Comparison of ENCODE assay signal across 9 cellular contexts in the genomic region with DNA sequence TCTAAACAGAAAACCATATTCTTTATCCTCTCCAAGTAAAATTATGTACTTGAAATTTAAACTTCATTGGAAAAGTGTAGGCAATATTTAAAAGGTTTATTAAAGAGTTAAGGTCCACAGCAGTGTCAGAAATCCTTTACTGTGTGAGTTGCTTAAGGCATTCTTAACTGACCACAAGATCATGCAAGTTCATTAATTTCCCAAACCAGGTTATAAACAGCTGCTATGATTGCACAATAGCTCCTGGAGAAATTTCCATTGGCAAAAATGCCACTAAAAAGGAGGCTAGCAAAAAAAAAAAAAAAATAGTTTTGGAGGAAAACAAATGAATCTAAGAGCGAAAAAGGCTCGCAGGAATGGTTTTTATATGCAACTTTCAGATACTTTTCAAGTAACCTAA.
DNase-seq lines count a peak whose midpoint lies in the region; ATAC-seq and TF ChIP-seq lines count a peak whose summit lies in the region.
"Had no signal": no experiment of that assay in that cellular context is flagged by ENCODE, and none has a peak within 500 bp of the region (broad histone marks: within the 10 kb centered on the region; RNA-seq: fewer than 3 reads in every experiment).

No MANE protein-coding gene starts in this region.

- peak overlapping the region; percentile 60 to 69 for H3K27ac ChIP-seq in right atrium auricular region

- no peak for TF ChIP-seq CTCF in right atrium auricular region (IDR thresholded peaks at IDR 0.05)

- peaks cover 98% of the 10 kb centered on the region for H3K4me1 Mint-ChIP-seq in T-helper 2 cell treated with Interferon-gamma antibody and Interleukin-4, amounts not matched to agents 5 μg/mL and 100 μg/mL, for 36 hours (ENCODE audit: low read depth)

- H3K27me3 ChIP-seq in right atrium auricular region, result no peaks in the 10 kb centered on the region

- DNase-seq in T-helper 2 cell treated with Interferon-gamma antibody and Interleukin-4, amounts not matched to agents 5 μg/mL and 100 μg/mL, for 36 hours (ENCODE audit: low spot score), result no peak
- DNase-seq in T-helper 2 cell (no peak), amniotic epithelial cell (ENCODE audit: low read depth) (peak; percentile 96), right atrium auricular region (ENCODE audit: low spot score) (no peak), stromal cell of bone marrow (ENCODE audit: low read depth) (peak; percentile 88)
- DNase-seq: SHP77 treated with DMSO at 0.1 percent for 48 hours had no signal

- ATAC-seq in HG02759 (IDR thresholded peaks at IDR 0.05; ENCODE audit: unreplicated experiment), result no peak
- no peak for ATAC-seq in GM21360 (IDR thresholded peaks at IDR 0.05; ENCODE audit: unreplicated experiment)
- ATAC-seq in GM18511 (IDR thresholded peaks at IDR 0.05; ENCODE audit: unreplicated experiment), result no peak

- H3K9me3 Mint-ChIP-seq in T-helper 2 cell treated with Interferon-gamma antibody and Interleukin-4, amounts not matched to agents 5 μg/mL and 100 μg/mL, for 36 hours, result no peaks in the 10 kb centered on the region

- peak overlapping the region; percentile 84 for H3K4me3 Mint-ChIP-seq in T-helper 2 cell treated with Interferon-gamma antibody and Interleukin-4, amounts not matched to agents 5 μg/mL and 100 μg/mL, for 36 hours

- no peaks in the 10 kb centered on the region for H3K27me3 Mint-ChIP-seq in T-helper 2 cell treated with Interferon-gamma antibody and Interleukin-4, amounts not matched to agents 5 μg/mL and 100 μg/mL, for 36 hours (ENCODE audit: low read depth)

- no peak overlapping the region for H3K4me3 ChIP-seq in right atrium auricular region

- peak overlapping the region; percentile 95 for H3K27ac Mint-ChIP-seq in T-helper 2 cell treated with Interferon-gamma antibody and Interleukin-4, amounts not matched to agents 5 μg/mL and 100 μg/mL, for 36 hours

- H3K9me3 ChIP-seq in right atrium auricular region, result no peaks in the 10 kb centered on the region

- H3K36me3 Mint-ChIP-seq in T-helper 2 cell treated with Interferon-gamma antibody and Interleukin-4, amounts not matched to agents 5 μg/mL and 100 μg/mL, for 36 hours (ENCODE audit: low read depth), result peaks cover 96% of the 10 kb centered on the region

- peaks cover 58% of the 10 kb centered on the region for H3K36me3 ChIP-seq in right atrium auricular region

- H3K4me1 ChIP-seq in right atrium auricular region, result peaks cover 0 to 76% of the 10 kb centered on the region in 2 donors

Comparison
In these comparisons a context has a peak if more than half of its experiments do, and no peak if none do; other contexts are left out.
1. DNase-seq: peak in amniotic epithelial cell (single experiment) and stromal cell of bone marrow (single experiment); none in T-helper 2 cell treated with Interferon-gamma antibody and Interleukin-4, amounts not matched to agents 5 μg/mL and 100 μg/mL, for 36 hours (single experiment), T-helper 2 cell (0 of 5) and right atrium auricular region (single experiment).